ENCODE assay signal across 8 cellular contexts in the genomic region with DNA sequence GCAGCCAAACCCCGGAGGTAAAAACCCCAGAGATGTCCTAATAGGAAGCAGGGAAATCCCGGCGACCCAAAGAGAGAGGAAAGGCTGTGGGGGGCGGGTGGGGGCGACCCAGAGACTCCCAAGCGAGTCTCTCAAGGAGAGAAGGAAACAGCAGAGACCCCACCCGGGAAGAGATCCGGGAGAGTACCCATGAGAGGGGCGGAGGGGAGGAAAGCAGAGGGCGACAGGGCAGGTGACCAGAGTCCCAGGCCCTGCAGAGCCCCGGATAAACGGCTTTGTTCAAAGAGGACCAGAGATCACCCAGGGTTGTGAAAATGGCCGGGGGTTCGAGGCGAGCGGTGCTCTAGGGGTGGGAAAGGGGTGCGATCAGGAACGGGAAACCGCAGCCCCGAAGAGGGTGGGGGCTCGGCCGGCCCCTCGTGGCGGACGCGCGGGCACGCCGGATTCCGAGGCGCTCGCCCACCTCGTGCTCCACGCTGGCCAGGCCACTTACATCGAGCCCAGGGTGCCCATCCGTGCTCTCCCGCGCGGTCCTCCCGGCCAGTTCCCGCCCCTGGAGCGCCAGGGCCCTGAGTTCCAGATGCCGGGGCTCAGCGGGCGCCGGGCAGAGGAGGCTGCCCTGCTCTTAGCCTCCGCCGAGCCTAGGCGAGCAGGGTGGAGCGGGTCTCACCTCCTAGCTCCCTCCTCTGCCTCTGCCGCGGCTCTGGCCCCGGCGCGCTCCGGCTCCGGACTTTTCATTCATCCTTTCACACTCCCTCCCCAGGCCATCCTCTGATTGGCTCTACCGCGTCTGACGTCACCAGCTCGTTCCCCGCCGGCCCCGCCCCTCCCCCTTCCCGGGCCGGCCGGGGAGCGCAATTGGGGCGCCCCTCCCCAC. TPM values are rescaled to one million over a fixed set of nuclear protein-coding genes. Genes with fewer than 3 reads are reported as not detected.
DNase-seq lines count a peak whose midpoint lies in the region; ATAC-seq and TF ChIP-seq lines count a peak whose summit lies in the region.

No MANE protein-coding gene starts in this region.

- TF ChIP-seq EP300 in neural cell (conservative IDR thresholded peaks at IDR 0.05; ENCODE audit: poor library complexity, severe bottlenecking), result peak; percentile 20

- peak overlapping the region; percentile 6 for H2AFZ ChIP-seq in neural cell (ENCODE audit: low read depth, low read length)

- no peak overlapping the region for H3K27ac ChIP-seq in neural cell (ENCODE audit: low read length)

- peak; percentile 72 for TF ChIP-seq POLR2A in GM19193 (IDR thresholded peaks at IDR 0.05; ENCODE audit: extremely low read depth, insufficient read depth, insufficient read length)

- intact Hi-C loops in activated T-helper 2 cell treated with anti-CD3 and anti-CD28 coated beads, Interferon-gamma antibody, Interleukin-2, Interleukin-4, amounts not matched to agents 10 μg/mL and 5 μg/mL and 100 μg/mL, durations not matched to agents 14 hours and 24 hours and 36 hours (cut with micrococcal nuclease), result loop anchor here (2.0 to 5.0 kb wide), 2 partner anchors 18 to 34 kb away; no protein-coding TSS in a partner anchor

- H3K9ac ChIP-seq in NT2/D1 (ENCODE audit: insufficient read length, low read depth) (peak overlapping the region; percentile 78), neural cell (ENCODE audit: low read length) (peak overlapping the region; percentile 44)

- H4K20me1 ChIP-seq in neural cell (ENCODE audit: insufficient read depth), result no peaks in the 10 kb centered on the region

- H3K36me3 ChIP-seq in NT2/D1 (ENCODE audit: insufficient read depth, insufficient read length, low read length) (peaks cover 6% of the 10 kb centered on the region), neural cell (ENCODE audit: insufficient read depth, low read length) (no peaks in the 10 kb centered on the region)

- H3K4me2 ChIP-seq in neural cell (ENCODE audit: low read length), result peak overlapping the region; percentile 43

- H3K9me3 Mint-ChIP-seq in activated T-helper 2 cell treated with anti-CD3 and anti-CD28 coated beads, Interferon-gamma antibody, Interleukin-2, Interleukin-4, amounts not matched to agents 10 μg/mL and 5 μg/mL and 100 μg/mL, durations not matched to agents 14 hours and 24 hours and 36 hours, result no peaks in the 10 kb centered on the region
- no peaks in the 10 kb centered on the region for H3K9me3 Mint-ChIP-seq in stimulated activated naive CD8-positive, alpha-beta T cell treated with anti-CD3 and anti-CD28 coated beads, Interleukin-15, amount 100 ng/mL, for 72 hours

- peak; percentile 92 for ATAC-seq in stimulated activated naive CD8-positive, alpha-beta T cell treated with anti-CD3 and anti-CD28 coated beads, Interleukin-15, amount 100 ng/mL, for 72 hours

- no peak overlapping the region for H3K4me3 ChIP-seq in AG09309 (ENCODE audit: control insufficient read depth, low read depth, low read length)
- peak overlapping the region; percentile 58 for H3K4me3 ChIP-seq in NT2/D1 (ENCODE audit: insufficient read length, low read depth)
- no peak overlapping the region for H3K4me3 ChIP-seq in fibroblast of the aortic adventitia (ENCODE audit: low read depth, low read length)
- H3K4me3 ChIP-seq in neural cell (ENCODE audit: low read length), result peak overlapping the region; percentile 77

- no peaks in the 10 kb centered on the region for H3F3A ChIP-seq in neural cell (ENCODE audit: insufficient read depth, low read length, poor library complexity, severe bottlenecking)

- peak overlapping the region; percentile 59 for H3K4me3 Mint-ChIP-seq in activated T-helper 2 cell treated with anti-CD3 and anti-CD28 coated beads, Interferon-gamma antibody, Interleukin-2, Interleukin-4, amounts not matched to agents 10 μg/mL and 5 μg/mL and 100 μg/mL, durations not matched to agents 14 hours and 24 hours and 36 hours (ENCODE audit: low read depth)
- peak overlapping the region; percentile 90 to 95 for H3K4me3 Mint-ChIP-seq in stimulated activated naive CD8-positive, alpha-beta T cell treated with anti-CD3 and anti-CD28 coated beads, Interleukin-15, amount 100 ng/mL, for 72 hours

- peaks cover 17% of the 10 kb centered on the region for H3K4me1 ChIP-seq in NT2/D1 (ENCODE audit: insufficient read depth, insufficient read length)

- H3K4me1 Mint-ChIP-seq in activated T-helper 2 cell treated with anti-CD3 and anti-CD28 coated beads, Interferon-gamma antibody, Interleukin-2, Interleukin-4, amounts not matched to agents 10 μg/mL and 5 μg/mL and 100 μg/mL, durations not matched to agents 14 hours and 24 hours and 36 hours (ENCODE audit: low read depth), result peaks cover 14% of the 10 kb centered on the region
- peaks cover 33% of the 10 kb centered on the region for H3K4me1 Mint-ChIP-seq in stimulated activated naive CD8-positive, alpha-beta T cell treated with anti-CD3 and anti-CD28 coated beads, Interleukin-15, amount 100 ng/mL, for 72 hours

- no peaks in the 10 kb centered on the region for H3K79me2 ChIP-seq in neural cell (replicated peaks; ENCODE audit: insufficient read depth, low read length)

- no peak for TF ChIP-seq RAD21 in neural cell (conservative IDR thresholded peaks at IDR 0.05)

- peaks cover 76% of the 10 kb centered on the region for H3K27me3 ChIP-seq in NT2/D1 (ENCODE audit: insufficient read depth, insufficient read length)
- H3K27me3 ChIP-seq in neural cell (ENCODE audit: insufficient read depth, low read depth, low read length), result peaks cover 100% of the 10 kb centered on the region

- peaks cover 86% of the 10 kb centered on the region for H3K27me3 Mint-ChIP-seq in activated T-helper 2 cell treated with anti-CD3 and anti-CD28 coated beads, Interferon-gamma antibody, Interleukin-2, Interleukin-4, amounts not matched to agents 10 μg/mL and 5 μg/mL and 100 μg/mL, durations not matched to agents 14 hours and 24 hours and 36 hours (ENCODE audit: low read depth)
- peaks cover 95% of the 10 kb centered on the region for H3K27me3 Mint-ChIP-seq in stimulated activated naive CD8-positive, alpha-beta T cell treated with anti-CD3 and anti-CD28 coated beads, Interleukin-15, amount 100 ng/mL, for 72 hours

- no peaks in the 10 kb centered on the region for H3K36me3 Mint-ChIP-seq in activated T-helper 2 cell treated with anti-CD3 and anti-CD28 coated beads, Interferon-gamma antibody, Interleukin-2, Interleukin-4, amounts not matched to agents 10 μg/mL and 5 μg/mL and 100 μg/mL, durations not matched to agents 14 hours and 24 hours and 36 hours (ENCODE audit: low read depth)

- DNase-seq in AG09309 (ENCODE audit: low read depth) (peak; percentile 1), HT1080 (ENCODE audit: low read depth) (peak; percentile 26), NT2/D1 (ENCODE audit: low read depth, low spot score) (peak; percentile 90), fibroblast of the aortic adventitia (ENCODE audit: low read depth) (peak; percentile 58)
- peak; percentile 66 for DNase-seq in activated T-helper 2 cell treated with anti-CD3 and anti-CD28 coated beads, Interferon-gamma antibody, Interleukin-2, Interleukin-4, amounts not matched to agents 10 μg/mL and 5 μg/mL and 100 μg/mL, durations not matched to agents 14 hours and 24 hours and 36 hours (ENCODE audit: low spot score)
- DNase-seq in stimulated activated naive CD8-positive, alpha-beta T cell treated with anti-CD3 and anti-CD28 coated beads, Interleukin-15, amount 100 ng/mL, for 72 hours, result peak; percentile 72 to 76

- TF ChIP-seq CTCF in AG09309 (IDR thresholded peaks at IDR 0.05; ENCODE audit: control insufficient read depth, insufficient read depth, low read depth, low read length, missing control alignments), result no peak
- TF ChIP-seq CTCF in fibroblast of the aortic adventitia (IDR thresholded peaks at IDR 0.05; ENCODE audit: insufficient read depth, low read length), result no peak
- TF ChIP-seq CTCF in neural cell (IDR thresholded peaks at IDR 0.05; ENCODE audit: poor library complexity, severe bottlenecking), result no peak

- H3K9me3 ChIP-seq in NT2/D1 (ENCODE audit: insufficient read depth, low read length), result no peaks in the 10 kb centered on the region
- no peaks in the 10 kb centered on the region for H3K9me3 ChIP-seq in neural cell (ENCODE audit: low read length)

- H3K9me2 ChIP-seq in neural cell (ENCODE audit: insufficient read depth, low read length), result no peaks in the 10 kb centered on the region

- H3K27ac Mint-ChIP-seq in activated T-helper 2 cell treated with anti-CD3 and anti-CD28 coated beads, Interferon-gamma antibody, Interleukin-2, Interleukin-4, amounts not matched to agents 10 μg/mL and 5 μg/mL and 100 μg/mL, durations not matched to agents 14 hours and 24 hours and 36 hours, result no peak overlapping the region
- H3K27ac Mint-ChIP-seq in stimulated activated naive CD8-positive, alpha-beta T cell treated with anti-CD3 and anti-CD28 coated beads, Interleukin-15, amount 100 ng/mL, for 72 hours, result peak overlapping the region in 1 of 2 donors; percentile 74

TF ChIP-seq in neural cell, 6 proteins besides CTCF, POLR2A, EP300 and RAD21 (continues in another document):
- TF ChIP-seq TAF1 (IDR thresholded peaks at IDR 0.05; ENCODE audit: low read depth) (no peak), EZH2 (IDR thresholded peaks at IDR 0.05; ENCODE audit: borderline replicate concordance, insufficient read depth, low read length, poor library complexity, severe bottlenecking) (peak; percentile 18), SMC3 (conservative IDR thresholded peaks at IDR 0.05; ENCODE audit: poor library complexity) (no peak)

RNA-seq across cellular contexts. Expression of a gene that starts 52.3 kb away (rescaled TPM):
- total RNA-seq in HT1080 (2014; rRNA removed; shearing (Covaris generic)), result not detected in 2 replicates
- polyA plus RNA-seq in HT1080 (2015; cell fraction: cytosol; rRNA removed), result not detected in 2 replicates
- polyA plus RNA-seq in HT1080 (2015; cell fraction: nucleus; rRNA removed), result not detected in 2 replicates
- total RNA-seq in activated T-helper 2 cell treated with anti-CD3 and anti-CD28 coated beads, Interferon-gamma antibody, Interleukin-2, Interleukin-4, amounts not matched to agents 10 μg/mL and 5 μg/mL and 100 μg/mL, durations not matched to agents 14 hours and 24 hours and 36 hours, result not detected in 2 replicates
- not detected in 2 replicates for total RNA-seq in fibroblast of the aortic adventitia (ENCODE audit: low replicate concordance)
- polyA plus RNA-seq in neural cell, result not detected in 2 replicates
- not detected in 2 replicates for polyA minus RNA-seq in neural cell

Comparison
In these comparisons a context has a peak if more than half of its experiments do, and no peak if none do; other contexts are left out.
1. DNase-seq: peak in every context shown above with its lines; median percentile 90 in NT2/D1; 74 in stimulated activated naive CD8-positive, alpha-beta T cell treated with anti-CD3 and anti-CD28 coated beads, Interleukin-15, amount 100 ng/mL, for 72 hours; 66 in activated T-helper 2 cell treated with anti-CD3 and anti-CD28 coated beads, Interferon-gamma antibody, Interleukin-2, Interleukin-4, amounts not matched to agents 10 μg/mL and 5 μg/mL and 100 μg/mL, durations not matched to agents 14 hours and 24 hours and 36 hours; 58 in fibroblast of the aortic adventitia; 26 in HT1080; 1 in AG09309.
2. H3K4me3 ChIP-seq: peak in NT2/D1 (single experiment) and neural cell (single experiment); none in AG09309 (single experiment) and fibroblast of the aortic adventitia (single experiment).